ENCODE assay signal across 22 cellular contexts in genomic region chr7:55104707-55105433, GRCh38.
DNase-seq lines count a peak whose midpoint lies in the region; ATAC-seq and TF ChIP-seq lines count a peak whose summit lies in the region.
"Had no signal": no experiment of that assay in that cellular context is flagged by ENCODE, and none has a peak within 500 bp of the region (broad histone marks: within the 10 kb centered on the region; RNA-seq: fewer than 3 reads in every experiment).

No MANE protein-coding gene starts in this region.

- H3K36me3 ChIP-seq in Caco-2 (ENCODE audit: control insufficient read depth, insufficient read depth, low read length): no peaks in the 10 kb centered on the region
- H3K36me3 ChIP-seq: heart right ventricle, lower lobe of right lung, uterus had no signal

- H3K9me3 Mint-ChIP-seq in Caco-2 (ENCODE audit: unreplicated experiment): no peaks in the 10 kb centered on the region
- H3K9me3 Mint-ChIP-seq: activated CD8-positive, alpha-beta T cell treated with anti-CD3 and anti-CD28 coated beads for 36 hours; activated T-cell treated with anti-CD3 and anti-CD28 coated beads, Interleukin-2, amount 50 U/mL, for 4 hours; immature natural killer cell; naive B cell had no signal

- peak; percentile 52 for DNase-seq in DMS79 (lab: John Stamatoyannopoulos, UW)
- DNase-seq in Jurkat, Clone E6-1 (ENCODE audit: low read depth, low spot score): peak; percentile 46
- DNase-seq in astrocyte of the spinal cord (ENCODE audit: low read depth, low spot score): peak; percentile 73
- peak; percentile 48 for DNase-seq in kidney tubule cell (ENCODE audit: low spot score)
- DNase-seq in Caco-2: no peak
- DNase-seq in GM13976 (ENCODE audit: low spot score): no peak
- DNase-seq in NCI-H82 treated with DMSO at 0.1 percent for 48 hours (lab: John Stamatoyannopoulos, UW; ENCODE audit: unreplicated experiment): no peak
- DNase-seq: activated CD8-positive, alpha-beta T cell treated with anti-CD3 and anti-CD28 coated beads for 36 hours; activated T-cell treated with anti-CD3 and anti-CD28 coated beads, Interleukin-2, amount 50 U/mL, for 4 hours; heart right ventricle; immature natural killer cell; lower lobe of right lung; naive B cell; NCI-H1694; NCI-H510A; SHP77; stimulated activated CD4-positive, alpha-beta T cell treated with anti-CD3 and anti-CD28 coated beads, Interleukin-2, amount 100 ng/mL, for 48 hours; uterus had no signal

- H3K27ac Mint-ChIP-seq in Caco-2 (ENCODE audit: unreplicated experiment): no peak overlapping the region
- H3K27ac Mint-ChIP-seq: activated CD8-positive, alpha-beta T cell treated with anti-CD3 and anti-CD28 coated beads for 36 hours; activated naive CD8-positive, alpha-beta T cell; immature natural killer cell; naive B cell had no signal

- BruUV-seq in Caco-2 (replicated peaks; lab: Mats Ljungman, UMichigan): no TSS peak

- POLR2A ChIA-PET in Caco-2 (lab: Charles Lee): no interaction called here

- H3K4me3 Mint-ChIP-seq in Caco-2 (ENCODE audit: unreplicated experiment): no peak overlapping the region
- H3K4me3 Mint-ChIP-seq: activated CD8-positive, alpha-beta T cell treated with anti-CD3 and anti-CD28 coated beads for 36 hours; activated naive CD8-positive, alpha-beta T cell; activated T-cell treated with anti-CD3 and anti-CD28 coated beads, Interleukin-2, amount 50 U/mL, for 4 hours; immature natural killer cell; naive B cell had no signal

- CTCF ChIA-PET in Caco-2 (lab: Charles Lee): interaction anchor here (0.6 kb wide), 1 partner anchor 249 kb away, joined by 3 read pairs; no protein-coding TSS in a partner anchor

- intact Hi-C loops in Caco-2 (cut with micrococcal nuclease; ENCODE audit: unreplicated experiment): no loop called here

- peaks cover 7% of the 10 kb centered on the region; the same call in 1 of the 2 replicates for H3K4me1 ChIP-seq in Caco-2
- H3K4me1 ChIP-seq: parathyroid adenoma, uterus had no signal

- H3K9me3 ChIP-seq in Caco-2: no peaks in the 10 kb centered on the region
- H3K9me3 ChIP-seq: heart right ventricle, lower lobe of right lung, uterus had no signal

- in situ Hi-C loops in astrocyte of the spinal cord (cut with HindIII; ENCODE audit: low sequenced_read_pairs) (no loop called here), GM13976 (cut with MboI; ENCODE audit: low sequenced_read_pairs, unreplicated experiment) (no loop called here)

- no peaks in the 10 kb centered on the region for H3K27me3 Mint-ChIP-seq in Caco-2 (ENCODE audit: insufficient read depth, unreplicated experiment)

- peaks cover 4% of the 10 kb centered on the region for H3K36me3 Mint-ChIP-seq in Caco-2 (ENCODE audit: insufficient read depth, unreplicated experiment)
- H3K36me3 Mint-ChIP-seq: activated naive CD8-positive, alpha-beta T cell; immature natural killer cell; naive B cell had no signal

- H3K27me3 ChIP-seq in Caco-2 (replicated peaks; ENCODE audit: control insufficient read depth, insufficient read depth, low read length): no peaks in the 10 kb centered on the region
- H3K27me3 ChIP-seq: heart right ventricle, uterus had no signal

- TF ChIP-seq CTCF in astrocyte of the spinal cord (IDR thresholded peaks at IDR 0.05; ENCODE audit: low read depth, low read length) (no peak), Caco-2 (IDR thresholded peaks at IDR 0.05; ENCODE audit: insufficient read depth in 1 of 2, low read depth in 1 of 2, low read length in 1 of 2, severe bottlenecking in 1 of 2, unreplicated experiment in 1 of 2) (no peak), GM13976 (IDR thresholded peaks at IDR 0.05; ENCODE audit: borderline replicate concordance, control extremely low read depth, extremely low read depth, insufficient read depth, missing control alignments) (no peak)

- no peak for ATAC-seq in GM18867 (IDR thresholded peaks at IDR 0.05; ENCODE audit: unreplicated experiment)
- ATAC-seq: activated CD8-positive, alpha-beta T cell treated with anti-CD3 and anti-CD28 coated beads for 36 hours; esophagus mucosa; heart right ventricle; lower lobe of right lung had no signal

- H3K4me1 Mint-ChIP-seq in Caco-2 (ENCODE audit: low read depth, unreplicated experiment): peaks cover 17% of the 10 kb centered on the region
- H3K4me1 Mint-ChIP-seq: naive B cell had no signal

- no peak overlapping the region for H3K4me3 ChIP-seq in Jurkat, Clone E6-1 (ENCODE audit: low read length)
- H3K4me3 ChIP-seq in astrocyte of the spinal cord (ENCODE audit: low read depth, low read length) (no peak overlapping the region), Caco-2 (ENCODE audit: low read depth, low read length) (no peak overlapping the region)
- H3K4me3 ChIP-seq: heart right ventricle, lower lobe of right lung, uterus had no signal

Comparison
In these comparisons a context has a peak if more than half of its experiments do, and no peak if none do; other contexts are left out.
1. DNase-seq: peak in DMS79 (single experiment), Jurkat, Clone E6-1 (single experiment), astrocyte of the spinal cord (single experiment) and kidney tubule cell (single experiment); none in Caco-2 (0 of 2), GM13976 (single experiment) and NCI-H82 treated with DMSO at 0.1 percent for 48 hours (single experiment).